Comparison of ENCODE assay signal across 28 cellular contexts in genomic region chr3:41912280-41912679, GRCh38.
"Had no signal": no experiment of that assay in that cellular context is flagged by ENCODE, and none has a peak within 500 bp of the region (broad histone marks: within the 10 kb centered on the region; RNA-seq: fewer than 3 reads in every experiment).

No MANE protein-coding gene starts in this region.

- H3K27ac Mint-ChIP-seq: nephron; neural progenitor cell; progenitor cell of endocrine pancreas; stimulated activated effector memory CD8-positive, alpha-beta T cell treated with anti-CD3 and anti-CD28 coated beads, Interleukin-12 subunit alpha, Interleukin-12 subunit beta, amount 100 ng/mL, for 72 hours; stimulated activated naive B cell treated with anti-CD40 and anti-IgM and Interleukin-4, amounts not matched to agents 10 μg/mL and 1 μg/mL and 100 μg/mL, for 72 hours; stimulated activated naive CD8-positive, alpha-beta T cell treated with anti-CD3 and anti-CD28 coated beads, Interleukin-15, Interleukin-2, amounts not matched to agents 100 ng/mL and 50 ng/mL, for 24 hours had no signal

- H3K27ac ChIP-seq: neural progenitor cell, ovary, parathyroid adenoma, psoas muscle, right lobe of liver, sigmoid colon, stomach, thoracic aorta, thyroid gland, tibial nerve, upper lobe of left lung, vagina had no signal

- H2AFZ ChIP-seq: neural progenitor cell, parathyroid adenoma had no signal

- H3K9ac ChIP-seq: neural progenitor cell, parathyroid adenoma had no signal

- H3K4me1 Mint-ChIP-seq: nephron; neural progenitor cell; stimulated activated effector memory CD8-positive, alpha-beta T cell treated with anti-CD3 and anti-CD28 coated beads, Interleukin-12 subunit alpha, Interleukin-12 subunit beta, amount 100 ng/mL, for 72 hours; stimulated activated naive B cell treated with anti-CD40 and anti-IgM and Interleukin-4, amounts not matched to agents 10 μg/mL and 1 μg/mL and 100 μg/mL, for 72 hours had no signal

- H3K36me3 ChIP-seq: ovary, right lobe of liver had no signal

- H3K4me3 ChIP-seq: neural progenitor cell, ovary, psoas muscle, right lobe of liver, sigmoid colon, stomach, thoracic aorta, thyroid gland, tibial nerve, upper lobe of left lung, vagina had no signal

- DNase-seq: occipital lobe; ovary; posterior cingulate gyrus; psoas muscle; right cardiac atrium; right lobe of liver; sigmoid colon; small intestine; stimulated activated CD4-positive, alpha-beta T cell treated with anti-CD3 and anti-CD28 coated beads, Interleukin-15, amount 100 ng/mL, for 24 hours; stimulated activated CD4-positive, alpha-beta T cell treated with anti-CD3 and anti-CD28 coated beads, Interleukin-2, amount 100 ng/mL, for 24 hours; stimulated activated CD4-positive, alpha-beta T cell treated with anti-CD3 and anti-CD28 coated beads, Interleukin-2, amount 100 ng/mL, for 48 hours; stimulated activated CD4-positive, alpha-beta T cell treated with anti-CD3 and anti-CD28 coated beads, Interleukin-4, amount 100 ng/mL, for 24 hours; stimulated activated naive B cell treated with anti-CD40 and anti-IgM and Interleukin-4, amounts not matched to agents 10 μg/mL and 1 μg/mL and 100 μg/mL, for 72 hours; stimulated activated naive CD4-positive, alpha-beta T cell treated with Interleukin-2 at 50 U/mL for 16 hours; stomach; thyroid gland; trophoblast cell; upper lobe of left lung had no signal

- H3K9me3 ChIP-seq: ovary, psoas muscle, right lobe of liver, sigmoid colon, stomach, thoracic aorta, thyroid gland, tibial nerve, upper lobe of left lung, vagina had no signal

- H3K79me2 ChIP-seq: parathyroid adenoma had no signal

- H3K27me3 ChIP-seq: neural progenitor cell, ovary, right lobe of liver, sigmoid colon, stomach, thyroid gland, tibial nerve, upper lobe of left lung, vagina had no signal

- H3K4me1 ChIP-seq: neural progenitor cell, parathyroid adenoma, psoas muscle, right lobe of liver, sigmoid colon, stomach, thyroid gland, tibial nerve, upper lobe of left lung, vagina had no signal

- FAIRE-seq: small intestine, urothelium cell line had no signal

- ATAC-seq: psoas muscle; right cardiac atrium; right lobe of liver; stimulated activated effector memory CD8-positive, alpha-beta T cell treated with anti-CD3 and anti-CD28 coated beads, Interleukin-12 subunit alpha, Interleukin-12 subunit beta, amount 100 ng/mL, for 72 hours; stimulated activated naive B cell treated with anti-CD40 and anti-IgM and Interleukin-4, amounts not matched to agents 10 μg/mL and 1 μg/mL and 100 μg/mL, for 72 hours had no signal

- H3K4me2 ChIP-seq: neural progenitor cell had no signal

- H3K27me3 Mint-ChIP-seq: progenitor cell of endocrine pancreas; stimulated activated naive B cell treated with anti-CD40 and anti-IgM and Interleukin-4, amounts not matched to agents 10 μg/mL and 1 μg/mL and 100 μg/mL, for 72 hours; stimulated activated naive CD8-positive, alpha-beta T cell treated with anti-CD3 and anti-CD28 coated beads, Interleukin-15, Interleukin-2, amounts not matched to agents 100 ng/mL and 50 ng/mL, for 24 hours had no signal

- H3K4me3 Mint-ChIP-seq: nephron; neural progenitor cell; stimulated activated effector memory CD8-positive, alpha-beta T cell treated with anti-CD3 and anti-CD28 coated beads, Interleukin-12 subunit alpha, Interleukin-12 subunit beta, amount 100 ng/mL, for 72 hours; stimulated activated naive B cell treated with anti-CD40 and anti-IgM and Interleukin-4, amounts not matched to agents 10 μg/mL and 1 μg/mL and 100 μg/mL, for 72 hours; stimulated activated naive CD8-positive, alpha-beta T cell treated with anti-CD3 and anti-CD28 coated beads, Interleukin-15, Interleukin-2, amounts not matched to agents 100 ng/mL and 50 ng/mL, for 24 hours had no signal

- H3K9me3 Mint-ChIP-seq: nephron; neural progenitor cell; stimulated activated effector memory CD8-positive, alpha-beta T cell treated with anti-CD3 and anti-CD28 coated beads, Interleukin-12 subunit alpha, Interleukin-12 subunit beta, amount 100 ng/mL, for 72 hours; stimulated activated naive B cell treated with anti-CD40 and anti-IgM and Interleukin-4, amounts not matched to agents 10 μg/mL and 1 μg/mL and 100 μg/mL, for 72 hours; stimulated activated naive CD8-positive, alpha-beta T cell treated with anti-CD3 and anti-CD28 coated beads, Interleukin-15, Interleukin-2, amounts not matched to agents 100 ng/mL and 50 ng/mL, for 24 hours had no signal
